ENCODE assay signal across 21 cellular contexts in genomic region chr13:100636004-100636403, GRCh38. TPM values are rescaled to one million over a fixed set of nuclear protein-coding genes. Genes with fewer than 3 reads are reported as not detected.
DNase-seq lines count a peak whose midpoint lies in the region; ATAC-seq and TF ChIP-seq lines count a peak whose summit lies in the region.
"Had no signal": no experiment of that assay in that cellular context is flagged by ENCODE, and none has a peak within 500 bp of the region (broad histone marks: within the 10 kb centered on the region; RNA-seq: fewer than 3 reads in every experiment).

No MANE protein-coding gene starts in this region.

- H3K9me3 Mint-ChIP-seq in brain, result no peaks in the 10 kb centered on the region
- H3K9me3 Mint-ChIP-seq in nephron progenitor cell, result no peaks in the 10 kb centered on the region
- H3K9me3 Mint-ChIP-seq: CD8-positive, alpha-beta T cell had no signal

- peak overlapping the region in 4 of 5 experiments; percentile 23 to 80 (median 48) for H3K4me3 Mint-ChIP-seq in brain
- H3K4me3 Mint-ChIP-seq in nephron progenitor cell, result no peak overlapping the region
- H3K4me3 Mint-ChIP-seq: CD8-positive, alpha-beta T cell had no signal

- TF ChIP-seq CTCF in brain (conservative IDR thresholded peaks at IDR 0.05), result no peak
- TF ChIP-seq CTCF in nephron progenitor cell (IDR thresholded peaks at IDR 0.05), result no peak

- H3K27ac Mint-ChIP-seq in brain (peak overlapping the region; percentile 72 to 94 (median 84)), nephron progenitor cell (peak overlapping the region; percentile 84)
- H3K27ac Mint-ChIP-seq: CD8-positive, alpha-beta T cell had no signal

- H3K27me3 Mint-ChIP-seq in brain, result peaks cover 6% of the 10 kb centered on the region
- H3K27me3 Mint-ChIP-seq in nephron progenitor cell (ENCODE audit: low read depth, poor library complexity), result peaks cover 3% of the 10 kb centered on the region

- ATAC-seq in HG03039 (IDR thresholded peaks at IDR 0.05; ENCODE audit: unreplicated experiment), result no peak
- ATAC-seq: CD8-positive, alpha-beta T cell; K562; SK-N-SH treated with all-trans-retinoic acid at 6 μM for 48 hours had no signal

- peaks cover 58% of the 10 kb centered on the region for H3K36me3 Mint-ChIP-seq in brain
- H3K36me3 Mint-ChIP-seq in nephron progenitor cell (ENCODE audit: low read depth), result peaks cover 81% of the 10 kb centered on the region

- peak; percentile 75 for DNase-seq in COR-L47 (lab: John Stamatoyannopoulos, UW)
- peak; percentile 72 for DNase-seq in NCI-H2081 treated with DMSO at 0.1 percent for 48 hours (lab: John Stamatoyannopoulos, UW)
- DNase-seq in nephron progenitor cell, result no peak
- DNase-seq in DMS114 treated with DMSO at 0.1 percent for 48 hours (lab: John Stamatoyannopoulos, UW; ENCODE audit: unreplicated experiment), result no peak
- DNase-seq in SHP77 treated with DMSO at 0.1 percent for 48 hours (lab: John Stamatoyannopoulos, UW), result no peak
- no peak for DNase-seq in midbrain (lab: John Stamatoyannopoulos, UW)
- DNase-seq: AML-193; Calu3; CD8-positive, alpha-beta T cell; MG63; NCI-H1048; NCI-H2029; NCI-H2171; NCI-H446 treated with DMSO at 0.1 percent for 48 hours; NCI-H526 treated with DMSO at 0.1 percent for 48 hours; NK-92 treated with Interleukin-12 subunit alpha and Interleukin-12 subunit beta, amount 100 ng/mL, for 24 hours; SIG-M5 had no signal

- peaks cover 59% of the 10 kb centered on the region for H3K4me1 Mint-ChIP-seq in brain
- peaks cover 38% of the 10 kb centered on the region for H3K4me1 Mint-ChIP-seq in nephron progenitor cell

RNA-seq across cellular contexts. Expression of gene TMTC4, which starts 38.6 kb away (rescaled TPM):
- 32.4 TPM for polyA plus RNA-seq in brain (ENCODE audit: insufficient read depth, low read depth, low replicate concordance)

RNA-seq across cellular contexts. Expression of gene GGACT, which starts 47.4 kb away (rescaled TPM):
- 8.6 TPM for polyA plus RNA-seq in brain (ENCODE audit: insufficient read depth, low read depth, low replicate concordance)

Comparison
In these comparisons a context has a peak if more than half of its experiments do, and no peak if none do; other contexts are left out.
1. DNase-seq: peak in COR-L47 (single experiment) and NCI-H2081 treated with DMSO at 0.1 percent for 48 hours (single experiment); none in nephron progenitor cell (single experiment), DMS114 treated with DMSO at 0.1 percent for 48 hours (single experiment), SHP77 treated with DMSO at 0.1 percent for 48 hours (single experiment) and midbrain (single experiment).